1 cellular context compared by ENCODE assay signal in the genomic region with DNA sequence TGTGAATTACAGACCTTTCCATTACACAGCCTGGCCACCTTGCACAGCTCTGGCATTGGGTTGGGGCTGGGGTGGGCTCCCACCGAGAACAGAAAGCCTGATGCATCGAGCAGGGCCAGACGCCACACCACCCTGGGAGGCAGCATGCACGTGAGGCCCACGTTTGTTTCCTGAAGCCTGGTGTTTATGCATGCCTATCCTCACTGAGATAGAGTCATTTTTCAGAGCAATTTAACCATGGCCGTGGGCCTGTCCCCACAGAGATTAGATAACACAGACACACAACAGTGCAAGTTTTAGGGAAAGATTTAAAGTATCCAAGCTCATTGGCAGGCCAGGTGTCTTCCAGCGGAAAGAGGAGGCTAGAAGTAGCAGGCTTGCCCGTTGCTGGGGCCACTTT.
TF ChIP-seq lines count a peak whose summit lies in the region.

No MANE protein-coding gene starts in this region.

TF ChIP-seq in GM23338, 12 proteins besides CTCF, POLR2A, EP300 and RAD21 (continued from another document):
- TF ChIP-seq, protein P1, sequence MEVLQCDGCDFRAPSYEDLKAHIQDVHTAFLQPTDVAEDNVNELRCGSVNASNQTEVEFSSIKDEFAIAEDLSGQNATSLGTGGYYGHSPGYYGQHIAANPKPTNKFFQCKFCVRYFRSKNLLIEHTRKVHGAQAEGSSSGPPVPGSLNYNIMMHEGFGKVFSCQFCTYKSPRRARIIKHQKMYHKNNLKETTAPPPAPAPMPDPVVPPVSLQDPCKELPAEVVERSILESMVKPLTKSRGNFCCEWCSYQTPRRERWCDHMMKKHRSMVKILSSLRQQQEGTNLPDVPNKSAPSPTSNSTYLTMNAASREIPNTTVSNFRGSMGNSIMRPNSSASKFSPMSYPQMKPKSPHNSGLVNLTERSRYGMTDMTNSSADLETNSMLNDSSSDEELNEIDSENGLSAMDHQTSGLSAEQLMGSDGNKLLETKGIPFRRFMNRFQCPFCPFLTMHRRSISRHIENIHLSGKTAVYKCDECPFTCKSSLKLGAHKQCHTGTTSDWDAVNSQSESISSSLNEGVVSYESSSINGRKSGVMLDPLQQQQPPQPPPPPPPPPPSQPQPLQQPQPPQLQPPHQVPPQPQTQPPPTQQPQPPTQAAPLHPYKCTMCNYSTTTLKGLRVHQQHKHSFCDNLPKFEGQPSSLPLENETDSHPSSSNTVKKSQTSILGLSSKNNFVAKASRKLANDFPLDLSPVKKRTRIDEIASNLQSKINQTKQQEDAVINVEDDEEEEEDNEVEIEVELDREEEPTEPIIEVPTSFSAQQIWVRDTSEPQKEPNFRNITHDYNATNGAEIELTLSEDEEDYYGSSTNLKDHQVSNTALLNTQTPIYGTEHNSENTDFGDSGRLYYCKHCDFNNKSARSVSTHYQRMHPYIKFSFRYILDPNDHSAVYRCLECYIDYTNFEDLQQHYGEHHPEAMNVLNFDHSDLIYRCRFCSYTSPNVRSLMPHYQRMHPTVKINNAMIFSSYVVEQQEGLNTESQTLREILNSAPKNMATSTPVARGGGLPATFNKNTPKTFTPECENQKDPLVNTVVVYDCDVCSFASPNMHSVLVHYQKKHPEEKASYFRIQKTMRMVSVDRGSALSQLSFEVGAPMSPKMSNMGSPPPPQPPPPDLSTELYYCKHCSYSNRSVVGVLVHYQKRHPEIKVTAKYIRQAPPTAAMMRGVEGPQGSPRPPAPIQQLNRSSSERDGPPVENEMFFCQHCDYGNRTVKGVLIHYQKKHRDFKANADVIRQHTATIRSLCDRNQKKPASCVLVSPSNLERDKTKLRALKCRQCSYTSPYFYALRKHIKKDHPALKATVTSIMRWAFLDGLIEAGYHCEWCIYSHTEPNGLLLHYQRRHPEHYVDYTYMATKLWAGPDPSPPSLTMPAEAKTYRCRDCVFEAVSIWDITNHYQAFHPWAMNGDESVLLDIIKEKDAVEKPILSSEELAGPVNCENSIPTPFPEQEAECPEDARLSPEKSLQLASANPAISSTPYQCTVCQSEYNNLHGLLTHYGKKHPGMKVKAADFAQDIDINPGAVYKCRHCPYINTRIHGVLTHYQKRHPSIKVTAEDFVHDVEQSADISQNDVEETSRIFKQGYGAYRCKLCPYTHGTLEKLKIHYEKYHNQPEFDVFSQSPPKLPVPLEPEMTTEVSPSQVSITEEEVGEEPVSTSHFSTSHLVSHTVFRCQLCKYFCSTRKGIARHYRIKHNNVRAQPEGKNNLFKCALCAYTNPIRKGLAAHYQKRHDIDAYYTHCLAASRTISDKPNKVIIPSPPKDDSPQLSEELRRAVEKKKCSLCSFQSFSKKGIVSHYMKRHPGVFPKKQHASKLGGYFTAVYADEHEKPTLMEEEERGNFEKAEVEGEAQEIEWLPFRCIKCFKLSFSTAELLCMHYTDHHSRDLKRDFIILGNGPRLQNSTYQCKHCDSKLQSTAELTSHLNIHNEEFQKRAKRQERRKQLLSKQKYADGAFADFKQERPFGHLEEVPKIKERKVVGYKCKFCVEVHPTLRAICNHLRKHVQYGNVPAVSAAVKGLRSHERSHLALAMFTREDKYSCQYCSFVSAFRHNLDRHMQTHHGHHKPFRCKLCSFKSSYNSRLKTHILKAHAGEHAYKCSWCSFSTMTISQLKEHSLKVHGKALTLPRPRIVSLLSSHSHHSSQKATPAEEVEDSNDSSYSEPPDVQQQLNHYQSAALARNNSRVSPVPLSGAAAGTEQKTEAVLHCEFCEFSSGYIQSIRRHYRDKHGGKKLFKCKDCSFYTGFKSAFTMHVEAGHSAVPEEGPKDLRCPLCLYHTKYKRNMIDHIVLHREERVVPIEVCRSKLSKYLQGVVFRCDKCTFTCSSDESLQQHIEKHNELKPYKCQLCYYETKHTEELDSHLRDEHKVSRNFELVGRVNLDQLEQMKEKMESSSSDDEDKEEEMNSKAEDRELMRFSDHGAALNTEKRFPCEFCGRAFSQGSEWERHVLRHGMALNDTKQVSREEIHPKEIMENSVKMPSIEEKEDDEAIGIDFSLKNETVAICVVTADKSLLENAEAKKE (CRISPR knock-in tag; IDR thresholded peaks at IDR 0.05) = no peak
- TF ChIP-seq, protein P2, sequence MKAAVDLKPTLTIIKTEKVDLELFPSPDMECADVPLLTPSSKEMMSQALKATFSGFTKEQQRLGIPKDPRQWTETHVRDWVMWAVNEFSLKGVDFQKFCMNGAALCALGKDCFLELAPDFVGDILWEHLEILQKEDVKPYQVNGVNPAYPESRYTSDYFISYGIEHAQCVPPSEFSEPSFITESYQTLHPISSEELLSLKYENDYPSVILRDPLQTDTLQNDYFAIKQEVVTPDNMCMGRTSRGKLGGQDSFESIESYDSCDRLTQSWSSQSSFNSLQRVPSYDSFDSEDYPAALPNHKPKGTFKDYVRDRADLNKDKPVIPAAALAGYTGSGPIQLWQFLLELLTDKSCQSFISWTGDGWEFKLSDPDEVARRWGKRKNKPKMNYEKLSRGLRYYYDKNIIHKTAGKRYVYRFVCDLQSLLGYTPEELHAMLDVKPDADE (IDR thresholded peaks at IDR 0.05) = no peak
- no peak for TF ChIP-seq POLR2AphosphoS5 (IDR thresholded peaks at IDR 0.05; ENCODE audit: low read depth)
- no peak for TF ChIP-seq EZH2 (IDR thresholded peaks at IDR 0.05; ENCODE audit: low read depth, unreplicated experiment)
- no peak for TF ChIP-seq STAT1 (IDR thresholded peaks at IDR 0.05; ENCODE audit: unreplicated experiment)
- no peak for TF ChIP-seq EZH2phosphoT487 (IDR thresholded peaks at IDR 0.05; ENCODE audit: unreplicated experiment)
- no peak for TF ChIP-seq CREB1 (CRISPR knock-in tag; IDR thresholded peaks at IDR 0.05; ENCODE audit: low read depth)
- TF ChIP-seq ZNF114 (CRISPR knock-in tag; IDR thresholded peaks at IDR 0.05) = no peak
- TF ChIP-seq NANOG (IDR thresholded peaks at IDR 0.05; ENCODE audit: borderline replicate concordance) = no peak
- TF ChIP-seq JUNB (IDR thresholded peaks at IDR 0.05; ENCODE audit: unreplicated experiment) = no peak
